3 cellular contexts compared by ENCODE assay signal in the genomic region with DNA sequence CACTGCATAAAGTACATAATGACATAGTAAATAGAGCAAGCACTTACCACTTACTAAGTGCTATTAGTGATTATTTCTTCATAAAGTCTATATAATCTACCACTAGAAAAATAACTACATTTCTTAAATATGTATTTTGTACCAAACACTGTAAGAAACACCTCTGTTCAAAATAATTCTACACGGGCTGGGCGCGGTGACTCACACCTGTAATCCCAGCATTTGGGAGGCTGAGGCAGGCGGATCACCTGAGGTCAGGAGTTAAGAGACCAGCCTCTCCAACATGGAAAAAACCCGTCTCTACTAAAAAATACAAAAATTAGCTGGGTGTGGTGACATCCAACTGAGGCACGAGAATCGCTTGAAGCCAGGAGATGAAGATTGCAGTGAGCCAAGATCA.
"Had no signal": no experiment of that assay in that cellular context is flagged by ENCODE, and none has a peak within 500 bp of the region (broad histone marks: within the 10 kb centered on the region; RNA-seq: fewer than 3 reads in every experiment).

No MANE protein-coding gene starts in this region.

- H3K4me3 ChIP-seq: GM12878 had no signal

- DNase-seq: GDM1, GF-D8 had no signal

- ATAC-seq: GM12878 had no signal
